In the genomic region with DNA sequence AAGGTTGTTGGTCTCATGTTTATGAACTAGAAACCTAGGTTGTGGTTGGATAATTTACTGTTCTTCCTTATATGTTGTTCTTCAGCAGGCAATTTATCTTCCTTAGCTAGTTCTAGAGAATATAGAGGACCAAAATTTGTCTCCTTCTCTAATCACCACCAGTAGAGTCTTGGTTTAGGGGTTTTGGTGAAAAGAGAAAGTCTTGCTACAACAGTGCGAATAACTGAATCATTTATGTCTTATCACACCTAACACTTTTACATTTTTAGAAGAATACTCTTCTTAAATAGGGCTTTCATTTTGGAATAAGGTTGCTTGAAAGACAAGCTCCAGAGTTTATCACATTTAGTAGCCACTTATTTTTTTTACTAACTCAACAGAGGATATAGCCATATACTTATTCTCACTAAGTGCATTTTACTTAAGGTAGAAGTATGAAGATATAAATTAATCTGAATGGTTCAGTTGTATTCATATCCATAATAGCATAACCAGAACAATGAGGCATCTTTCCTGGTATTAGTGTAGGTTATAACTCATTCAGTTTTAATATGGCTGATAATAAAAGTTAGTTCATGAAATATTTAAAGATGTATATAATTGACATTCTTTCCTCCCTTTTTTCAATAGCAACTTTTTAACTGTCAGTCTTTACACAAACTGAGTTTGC, we compare ENCODE assay signal across 17 cellular contexts.
"Had no signal": no experiment of that assay in that cellular context is flagged by ENCODE, and none has a peak within 500 bp of the region (broad histone marks: within the 10 kb centered on the region; RNA-seq: fewer than 3 reads in every experiment).

No MANE protein-coding gene starts in this region.

- H3K4me1 Mint-ChIP-seq: activated CD4-positive, alpha-beta T cell treated with anti-CD3 and anti-CD28 coated beads, Interleukin-2, amount 10 ng/mL, durations not matched to agents 7 days and 5 days had no signal

- ATAC-seq: mucosa of descending colon, pancreas, right lobe of liver had no signal

- H3K4me3 ChIP-seq: dorsolateral prefrontal cortex, mucosa of descending colon, pancreas, right lobe of liver had no signal

- H3K4me1 ChIP-seq: pancreas, right lobe of liver had no signal

- H3K9me3 ChIP-seq: mucosa of descending colon, pancreas, right lobe of liver, SK-N-SH had no signal

- H3K27ac ChIP-seq: dorsolateral prefrontal cortex, pancreas, right lobe of liver had no signal

- H3K4me3 Mint-ChIP-seq: activated B cell treated with CpG ODN at 0.5 μM for 24 hours; activated CD4-positive, alpha-beta T cell treated with anti-CD3 and anti-CD28 coated beads, Interleukin-2, amount 10 ng/mL, durations not matched to agents 7 days and 5 days; brain; memory B cell; naive B cell had no signal

- H3K27ac Mint-ChIP-seq: activated B cell treated with CpG ODN at 0.5 μM for 24 hours; activated CD4-positive, alpha-beta T cell treated with anti-CD3 and anti-CD28 coated beads, Interleukin-2, amount 10 ng/mL, durations not matched to agents 7 days and 5 days; brain; memory B cell had no signal

- H3K27me3 Mint-ChIP-seq: activated B cell treated with CpG ODN at 0.5 μM for 24 hours; activated CD4-positive, alpha-beta T cell treated with anti-CD3 and anti-CD28 coated beads, Interleukin-2, amount 10 ng/mL, durations not matched to agents 7 days and 5 days; brain; memory B cell; naive B cell had no signal

- DNase-seq: activated B cell treated with CpG ODN at 0.5 μM for 24 hours; activated CD4-positive, alpha-beta T cell treated with anti-CD3 and anti-CD28 coated beads, Interleukin-2, amount 10 ng/mL, durations not matched to agents 7 days and 5 days; activated effector memory CD4-positive, alpha-beta T cell treated with anti-CD3 and anti-CD28 coated beads, Interleukin-2, amount 50 U/mL, for 16 hours; anterior cingulate cortex; central memory CD4-positive, alpha-beta T cell; dorsolateral prefrontal cortex; mucosa of descending colon; naive B cell; pancreas; right lobe of liver; SK-N-SH; small intestine; stimulated activated CD4-positive, alpha-beta T cell treated with anti-CD3 and anti-CD28 coated beads, Interleukin-15, amount 100 ng/mL, for 24 hours; stimulated activated CD4-positive, alpha-beta T cell treated with anti-CD3 and anti-CD28 coated beads, Interleukin-2, amount 100 ng/mL, for 48 hours; T-helper 9 cell had no signal

- H3K9me3 Mint-ChIP-seq: activated B cell treated with CpG ODN at 0.5 μM for 24 hours; activated CD4-positive, alpha-beta T cell treated with anti-CD3 and anti-CD28 coated beads, Interleukin-2, amount 10 ng/mL, durations not matched to agents 7 days and 5 days; brain; memory B cell; naive B cell had no signal

- H3K27me3 ChIP-seq: dorsolateral prefrontal cortex, pancreas, right lobe of liver had no signal
